Comparison of ENCODE assay signal across 11 cellular contexts in genomic region chr2:105786231-105787230, GRCh38. TPM values are rescaled to one million over a fixed set of nuclear protein-coding genes. Genes with fewer than 3 reads are reported as not detected.
DNase-seq lines count a peak whose midpoint lies in the region; ATAC-seq lines count a peak whose summit lies in the region.
"Had no signal": no experiment of that assay in that cellular context is flagged by ENCODE, and none has a peak within 500 bp of the region (broad histone marks: within the 10 kb centered on the region; RNA-seq: fewer than 3 reads in every experiment).

No MANE protein-coding gene starts in this region.

- H3K9me3 Mint-ChIP-seq in activated naive CD8-positive, alpha-beta T cell treated with anti-CD3 and anti-CD28 coated beads, Interleukin-2, amount 10 ng/mL, durations not matched to agents 7 days and 5 days, result no peaks in the 10 kb centered on the region

- H3K36me3 Mint-ChIP-seq in activated naive CD8-positive, alpha-beta T cell treated with anti-CD3 and anti-CD28 coated beads, Interleukin-2, amount 10 ng/mL, durations not matched to agents 7 days and 5 days, result peaks cover 16% of the 10 kb centered on the region

- peak; percentile 24 for ATAC-seq in GM18907 (IDR thresholded peaks at IDR 0.05; ENCODE audit: unreplicated experiment)
- ATAC-seq in activated naive CD8-positive, alpha-beta T cell treated with anti-CD3 and anti-CD28 coated beads, Interleukin-2, amount 10 ng/mL, durations not matched to agents 7 days and 5 days (ENCODE audit: low read depth), result peak; percentile 23

- peak overlapping the region; percentile 34 for H3K27ac ChIP-seq in skeletal muscle tissue (ENCODE audit: low read depth, low read length)
- H3K27ac ChIP-seq: brain microvascular endothelial cell, pancreas had no signal

- POLR2A ChIA-PET in activated naive CD8-positive, alpha-beta T cell treated with anti-CD3 and anti-CD28 coated beads, Interleukin-2, amount 10 ng/mL, durations not matched to agents 7 days and 5 days (lab: Charles Lee), result interaction anchor here (1.1 to 2.8 kb wide), 7 partner anchors 9 to 308 kb away, joined by 4 to 20 read pairs (median 7); no protein-coding TSS in a partner anchor

- H3K27me3 ChIP-seq in skeletal muscle tissue (ENCODE audit: control insufficient read depth in 3 of 3, insufficient read depth in 3 of 3, low read length in 3 of 3), result no peaks in the 10 kb centered on the region
- H3K27me3 ChIP-seq: brain microvascular endothelial cell, pancreas had no signal

- H3K4me3 Mint-ChIP-seq in activated naive CD8-positive, alpha-beta T cell treated with anti-CD3 and anti-CD28 coated beads, Interleukin-2, amount 10 ng/mL, durations not matched to agents 7 days and 5 days, result peak overlapping the region; percentile 60

- H3K27ac Mint-ChIP-seq in activated naive CD8-positive, alpha-beta T cell treated with anti-CD3 and anti-CD28 coated beads, Interleukin-2, amount 10 ng/mL, durations not matched to agents 7 days and 5 days, result peak overlapping the region; percentile 90

- H3K27me3 Mint-ChIP-seq in activated naive CD8-positive, alpha-beta T cell treated with anti-CD3 and anti-CD28 coated beads, Interleukin-2, amount 10 ng/mL, durations not matched to agents 7 days and 5 days, result no peaks in the 10 kb centered on the region

- H3K4me1 Mint-ChIP-seq in activated naive CD8-positive, alpha-beta T cell treated with anti-CD3 and anti-CD28 coated beads, Interleukin-2, amount 10 ng/mL, durations not matched to agents 7 days and 5 days, result peaks cover 83% of the 10 kb centered on the region

- no peaks in the 10 kb centered on the region for H3K36me3 ChIP-seq in skeletal muscle tissue (ENCODE audit: control insufficient read depth in 3 of 3, insufficient read depth in 3 of 3, low read length in 3 of 3)
- H3K36me3 ChIP-seq: brain microvascular endothelial cell, pancreas had no signal

- H3K9ac ChIP-seq in skeletal muscle tissue (ENCODE audit: low read depth in 1 of 3, low read length in 3 of 3), result peak overlapping the region in 1 of 3 donors; percentile 25

- DNase-seq in MV-4-11 (lab: John Stamatoyannopoulos, UW) (peak; percentile 19), NCI-H524 treated with DMSO at 0.1 percent for 48 hours (lab: John Stamatoyannopoulos, UW) (no peak), kidney tubule cell (ENCODE audit: low spot score) (no peak), NCI-H2196 (lab: John Stamatoyannopoulos, UW; ENCODE audit: unreplicated experiment) (no peak)
- no peak for DNase-seq in activated naive CD8-positive, alpha-beta T cell treated with anti-CD3 and anti-CD28 coated beads, Interleukin-2, amount 10 ng/mL, durations not matched to agents 7 days and 5 days
- DNase-seq: activated CD4-positive, CD25-positive, alpha-beta regulatory T cell treated with anti-CD3 and anti-CD28 coated beads, Interleukin-2, amount 50 U/mL, for 72 hours; brain microvascular endothelial cell; NCI-H1436; pancreas had no signal

- H3K4me1 ChIP-seq in skeletal muscle tissue (ENCODE audit: control insufficient read depth in 3 of 3, insufficient read depth in 3 of 3, low read length in 3 of 3), result peaks cover 36 to 70% (median 46%) of the 10 kb centered on the region in 3 donors

- H3K4me3 ChIP-seq in skeletal muscle tissue (ENCODE audit: low read length in 3 of 3), result no peak overlapping the region
- H3K4me3 ChIP-seq: pancreas had no signal

- no peaks in the 10 kb centered on the region for H3K9me3 ChIP-seq in skeletal muscle tissue (ENCODE audit: control insufficient read depth in 3 of 3, low read length in 3 of 3)
- H3K9me3 ChIP-seq: pancreas had no signal

RNA-seq across cellular contexts. Expression of gene NCK2, which starts 41.8 kb away (rescaled TPM):
- total RNA-seq in activated naive CD8-positive, alpha-beta T cell treated with anti-CD3 and anti-CD28 coated beads, Interleukin-2, amount 10 ng/mL, durations not matched to agents 7 days and 5 days, result 10 to 100 TPM; 69.6 to 70.0 TPM
- total RNA-seq in skeletal muscle tissue, result 42.3 TPM
